1 cellular context compared by ENCODE assay signal in genomic region chr7:6558837-6559236, GRCh38.
TF ChIP-seq lines count a peak whose summit lies in the region.

No MANE protein-coding gene starts in this region.

TF ChIP-seq in H1, 55 proteins besides CTCF, POLR2A, EP300 and RAD21:
- TF ChIP-seq RBBP5 (IDR thresholded peaks at IDR 0.05; ENCODE audit: borderline replicate concordance, low read depth, low read length) (no peak), RXRA (IDR thresholded peaks at IDR 0.05; ENCODE audit: insufficient read depth, low read depth, low read length) (no peak), KDM1A (IDR thresholded peaks at IDR 0.05; ENCODE audit: borderline replicate concordance, low read length) (no peak), HDAC2 (IDR thresholded peaks at IDR 0.05; ENCODE audit: borderline replicate concordance in 1 of 2, low read depth in 2 of 2, low read length in 2 of 2) (no peak), TAF7 (optimal IDR thresholded peaks at IDR 0.05; ENCODE audit: borderline replicate concordance, low read depth, low read length) (no peak)
